ENCODE assay signal across 13 cellular contexts in genomic region chr11:16891964-16892363, GRCh38.
DNase-seq lines count a peak whose midpoint lies in the region; ATAC-seq and TF ChIP-seq lines count a peak whose summit lies in the region.
"Had no signal": no experiment of that assay in that cellular context is flagged by ENCODE, and none has a peak within 500 bp of the region (broad histone marks: within the 10 kb centered on the region; RNA-seq: fewer than 3 reads in every experiment).

No MANE protein-coding gene starts in this region.

- peaks cover 15% of the 10 kb centered on the region for H3K4me1 Mint-ChIP-seq in stimulated activated naive CD8-positive, alpha-beta T cell treated with anti-CD3 and anti-CD28 coated beads, Interleukin-15, Interleukin-2, amounts not matched to agents 100 ng/mL and 50 ng/mL, for 24 hours (ENCODE audit: low read depth)
- no peaks in the 10 kb centered on the region for H3K4me1 Mint-ChIP-seq in activated CD4-positive, alpha-beta T cell treated with anti-CD3 and anti-CD28 coated beads, Interleukin-2, amount 10 ng/mL, durations not matched to agents 7 days and 5 days

- H3K9me3 Mint-ChIP-seq in stimulated activated naive CD8-positive, alpha-beta T cell treated with anti-CD3 and anti-CD28 coated beads, Interleukin-15, Interleukin-2, amounts not matched to agents 100 ng/mL and 50 ng/mL, for 24 hours = no peaks in the 10 kb centered on the region
- peaks cover 10% of the 10 kb centered on the region for H3K9me3 Mint-ChIP-seq in activated CD4-positive, alpha-beta T cell treated with anti-CD3 and anti-CD28 coated beads, Interleukin-2, amount 10 ng/mL, durations not matched to agents 7 days and 5 days

- DNase-seq in HCEC 1CT = peak; percentile 83
- DNase-seq in fibroblast of the aortic adventitia (ENCODE audit: low read depth) = peak; percentile 42
- DNase-seq in Ammon's horn (ENCODE audit: low spot score) = no peak
- DNase-seq in activated CD4-positive, alpha-beta T cell treated with anti-CD3 and anti-CD28 coated beads, Interleukin-2, amount 10 ng/mL, durations not matched to agents 7 days and 5 days = no peak
- DNase-seq: dorsolateral prefrontal cortex, heart right ventricle, Kasumi-1, NCI-H2029, NCI-H774 had no signal

- ATAC-seq in SK-N-SH treated with all-trans-retinoic acid at 6 μM for 48 hours (peak; percentile 57; the same call in 2 of the 3 replicates), GM21360 (IDR thresholded peaks at IDR 0.05; ENCODE audit: unreplicated experiment) (no peak)

- POLR2A ChIA-PET in activated CD4-positive, alpha-beta T cell treated with anti-CD3 and anti-CD28 coated beads, Interleukin-2, amount 10 ng/mL, durations not matched to agents 7 days and 5 days (lab: Charles Lee) = no interaction called here

- no peak overlapping the region for H3K4me3 Mint-ChIP-seq in stimulated activated naive CD8-positive, alpha-beta T cell treated with anti-CD3 and anti-CD28 coated beads, Interleukin-15, Interleukin-2, amounts not matched to agents 100 ng/mL and 50 ng/mL, for 24 hours
- no peak overlapping the region for H3K4me3 Mint-ChIP-seq in activated CD4-positive, alpha-beta T cell treated with anti-CD3 and anti-CD28 coated beads, Interleukin-2, amount 10 ng/mL, durations not matched to agents 7 days and 5 days
- H3K4me3 Mint-ChIP-seq: activated naive CD8-positive, alpha-beta T cell had no signal

- H3K27ac Mint-ChIP-seq in stimulated activated naive CD8-positive, alpha-beta T cell treated with anti-CD3 and anti-CD28 coated beads, Interleukin-15, Interleukin-2, amounts not matched to agents 100 ng/mL and 50 ng/mL, for 24 hours = peak overlapping the region; percentile 19
- no peak overlapping the region for H3K27ac Mint-ChIP-seq in activated CD4-positive, alpha-beta T cell treated with anti-CD3 and anti-CD28 coated beads, Interleukin-2, amount 10 ng/mL, durations not matched to agents 7 days and 5 days
- H3K27ac Mint-ChIP-seq: activated naive CD8-positive, alpha-beta T cell had no signal

- peaks cover 7% of the 10 kb centered on the region for H3K27me3 Mint-ChIP-seq in stimulated activated naive CD8-positive, alpha-beta T cell treated with anti-CD3 and anti-CD28 coated beads, Interleukin-15, Interleukin-2, amounts not matched to agents 100 ng/mL and 50 ng/mL, for 24 hours
- H3K27me3 Mint-ChIP-seq in activated CD4-positive, alpha-beta T cell treated with anti-CD3 and anti-CD28 coated beads, Interleukin-2, amount 10 ng/mL, durations not matched to agents 7 days and 5 days = no peaks in the 10 kb centered on the region

- no peak for TF ChIP-seq CTCF in fibroblast of the aortic adventitia (IDR thresholded peaks at IDR 0.05; ENCODE audit: insufficient read depth, low read length)

- H3K4me3 ChIP-seq in fibroblast of the aortic adventitia (ENCODE audit: low read depth, low read length) = no peak overlapping the region
- H3K4me3 ChIP-seq: dorsolateral prefrontal cortex, heart right ventricle had no signal

- H3K36me3 Mint-ChIP-seq in stimulated activated naive CD8-positive, alpha-beta T cell treated with anti-CD3 and anti-CD28 coated beads, Interleukin-15, Interleukin-2, amounts not matched to agents 100 ng/mL and 50 ng/mL, for 24 hours (ENCODE audit: low read depth) = peaks cover 5% of the 10 kb centered on the region
- H3K36me3 Mint-ChIP-seq in activated CD4-positive, alpha-beta T cell treated with anti-CD3 and anti-CD28 coated beads, Interleukin-2, amount 10 ng/mL, durations not matched to agents 7 days and 5 days (ENCODE audit: low read depth) = no peaks in the 10 kb centered on the region
- H3K36me3 Mint-ChIP-seq: activated naive CD8-positive, alpha-beta T cell had no signal

- CTCF ChIA-PET in activated CD4-positive, alpha-beta T cell treated with anti-CD3 and anti-CD28 coated beads, Interleukin-2, amount 10 ng/mL, durations not matched to agents 7 days and 5 days (lab: Charles Lee) = interaction anchor here (1.3 kb wide), 1 partner anchor 10 kb away, joined by 5 read pairs; no protein-coding TSS in a partner anchor

TF ChIP-seq in SK-N-SH treated with all-trans-retinoic acid at 6 μM for 48 hours, 23 proteins besides CTCF, POLR2A, EP300 and RAD21:
- TF ChIP-seq CREB5 (CRISPR knock-in tag; IDR thresholded peaks at IDR 0.05; ENCODE audit: low read depth) (no peak), RARB (CRISPR knock-in tag; IDR thresholded peaks at IDR 0.05) (no peak), ESRRG (CRISPR knock-in tag; IDR thresholded peaks at IDR 0.05) (no peak), CSDC2 (CRISPR knock-in tag; IDR thresholded peaks at IDR 0.05) (no peak), ZNF8 (CRISPR knock-in tag; IDR thresholded peaks at IDR 0.05) (no peak), ARNTL (CRISPR knock-in tag; IDR thresholded peaks at IDR 0.05; ENCODE audit: borderline replicate concordance, low read depth) (no peak), ISL1 (CRISPR knock-in tag; IDR thresholded peaks at IDR 0.05) (no peak), OSR1 (CRISPR knock-in tag; IDR thresholded peaks at IDR 0.05) (no peak), POU6F1 (CRISPR knock-in tag; IDR thresholded peaks at IDR 0.05; ENCODE audit: borderline replicate concordance, low read depth) (no peak), TOX (CRISPR knock-in tag; IDR thresholded peaks at IDR 0.05; ENCODE audit: borderline replicate concordance) (no peak), PPARA (CRISPR knock-in tag; IDR thresholded peaks at IDR 0.05; ENCODE audit: borderline replicate concordance) (no peak)

Comparison
In these comparisons a context has a peak if more than half of its experiments do, and no peak if none do; other contexts are left out.
1. DNase-seq: peak in HCEC 1CT (single experiment) and fibroblast of the aortic adventitia (single experiment); none in Ammon's horn (single experiment) and activated CD4-positive, alpha-beta T cell treated with anti-CD3 and anti-CD28 coated beads, Interleukin-2, amount 10 ng/mL, durations not matched to agents 7 days and 5 days (single experiment).